8 cellular contexts compared by ENCODE assay signal in the genomic region with DNA sequence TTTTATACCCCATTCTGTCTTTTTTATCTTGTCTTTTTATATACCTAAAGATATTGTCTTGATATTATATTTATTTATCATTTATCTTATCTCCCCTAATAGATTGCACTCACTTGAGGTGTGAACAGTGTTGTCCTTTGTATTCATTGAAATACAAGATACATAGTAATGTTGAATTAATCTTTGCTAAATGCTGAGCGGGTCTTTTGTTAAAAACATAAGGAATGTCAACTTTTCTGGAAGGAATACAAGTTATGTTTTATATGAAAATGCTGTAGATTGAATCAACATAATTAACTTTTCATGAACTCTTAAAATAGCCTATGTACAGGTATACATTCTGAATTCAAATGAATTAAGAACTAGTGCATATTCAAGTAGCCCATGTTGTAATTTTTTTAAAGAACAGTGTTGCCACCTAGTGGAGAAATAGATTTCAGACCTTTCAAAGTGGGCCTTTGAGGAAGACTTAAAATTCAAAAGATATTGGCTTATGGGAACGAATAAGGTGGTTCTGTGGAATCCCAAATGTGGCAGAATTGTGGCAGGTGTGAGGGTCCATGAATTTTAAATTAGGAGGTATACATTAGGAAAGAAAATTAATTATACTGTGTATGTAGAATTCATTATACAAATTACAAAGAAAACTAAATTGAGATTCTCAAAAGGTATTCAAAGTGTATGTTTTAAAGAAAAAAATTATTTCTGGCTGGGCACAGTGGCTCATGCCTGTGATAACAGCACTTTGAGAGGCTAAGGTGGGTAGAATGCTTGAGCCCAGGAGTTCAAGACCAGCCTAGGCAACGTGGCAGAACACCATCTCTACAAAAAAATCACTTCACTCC. TPM values are rescaled to one million over a fixed set of nuclear protein-coding genes. Genes with fewer than 3 reads are reported as not detected.
A peak's percentile ranks its signal among the peaks of the same experiment; 100 is the strongest.
DNase-seq lines count a peak whose midpoint lies in the region; ATAC-seq lines count a peak whose summit lies in the region.

No MANE protein-coding gene starts in this region.

- ATAC-seq in GM21528 (IDR thresholded peaks at IDR 0.05; ENCODE audit: low FRiP score, unreplicated experiment) = no peak
- ATAC-seq in GM18909 (IDR thresholded peaks at IDR 0.05; ENCODE audit: poor library complexity, unreplicated experiment) = no peak

- peak; percentile 8 for DNase-seq in DMS153 (lab: John Stamatoyannopoulos, UW)
- DNase-seq in HT1080 (ENCODE audit: low read depth) = peak; percentile 71
- peak; percentile 54 for DNase-seq in NOMO-1 treated with DMSO at 0.1 percent for 48 hours (lab: John Stamatoyannopoulos, UW; ENCODE audit: unreplicated experiment)
- DNase-seq in central memory CD4-positive, alpha-beta T cell = peak; percentile 48
- peak; percentile 73 for DNase-seq in medulla oblongata (ENCODE audit: extremely low spot score)
- DNase-seq in GOT3 (lab: John Stamatoyannopoulos, UW) = no peak

RNA-seq across cellular contexts. Expression of a gene that starts 19.1 kb away (rescaled TPM):
- total RNA-seq in HT1080 (2014; rRNA removed; shearing (Covaris generic)) = 0.16 and 0.73 TPM in 2 replicates
- 0.15 and 0.31 TPM in 2 replicates for polyA plus RNA-seq in HT1080 (2015; cell fraction: cytosol; rRNA removed)
- 0.47 and 0.48 TPM in 2 replicates for polyA plus RNA-seq in HT1080 (2015; cell fraction: nucleus; rRNA removed)

RNA-seq across cellular contexts. Expression of a gene that starts 19.1 kb away (rescaled TPM):
- total RNA-seq in HT1080 (2014; rRNA removed; shearing (Covaris generic)) = 4.2 and 7.2 TPM in 2 replicates
- polyA plus RNA-seq in HT1080 (2015; cell fraction: cytosol; rRNA removed) = 6.1 and 6.8 TPM in 2 replicates
- polyA plus RNA-seq in HT1080 (2015; cell fraction: nucleus; rRNA removed) = 10.3 and 12.0 TPM in 2 replicates

RNA-seq across cellular contexts. Expression of a gene that starts 46.0 kb away (rescaled TPM):
- 1.4 TPM in 2 replicates for total RNA-seq in HT1080 (2014; rRNA removed; shearing (Covaris generic))
- 4.4 and 4.8 TPM in 2 replicates for polyA plus RNA-seq in HT1080 (2015; cell fraction: cytosol; rRNA removed)
- polyA plus RNA-seq in HT1080 (2015; cell fraction: nucleus; rRNA removed) = 7.3 and 7.6 TPM in 2 replicates

RNA-seq across cellular contexts. Expression of a gene that starts 46.5 kb away (rescaled TPM):
- 6.6 and 8.7 TPM in 2 replicates for total RNA-seq in HT1080 (2014; rRNA removed; shearing (Covaris generic))
- polyA plus RNA-seq in HT1080 (2015; cell fraction: cytosol; rRNA removed) = 5.7 and 7.3 TPM in 2 replicates
- 4.5 and 6.2 TPM in 2 replicates for polyA plus RNA-seq in HT1080 (2015; cell fraction: nucleus; rRNA removed)
